In genomic region chr3:194395201-194395600, GRCh38 we compare ENCODE assay signal across 9 cellular contexts. TPM values are rescaled to one million over a fixed set of nuclear protein-coding genes. Genes with fewer than 3 reads are reported as not detected.
DNase-seq lines count a peak whose midpoint lies in the region; ATAC-seq and TF ChIP-seq lines count a peak whose summit lies in the region.
"Had no signal": no experiment of that assay in that cellular context is flagged by ENCODE, and none has a peak within 500 bp of the region (broad histone marks: within the 10 kb centered on the region; RNA-seq: fewer than 3 reads in every experiment).

No MANE protein-coding gene starts in this region.

- H3K36me3 ChIP-seq in neural progenitor cell: no peaks in the 10 kb centered on the region

- H3K4me3 Mint-ChIP-seq in stimulated activated naive CD8-positive, alpha-beta T cell treated with anti-CD3 and anti-CD28 coated beads, Interleukin-15, Interleukin-2, amounts not matched to agents 100 ng/mL and 50 ng/mL, for 24 hours: no peak overlapping the region
- no peak overlapping the region for H3K4me3 Mint-ChIP-seq in neural progenitor cell
- H3K4me3 Mint-ChIP-seq in chondrocyte (ENCODE audit: unreplicated experiment): no peak overlapping the region

- H3K27me3 ChIP-seq in neural progenitor cell: peaks cover 56% of the 10 kb centered on the region

- peaks cover 16% of the 10 kb centered on the region for H3F3A ChIP-seq in neural progenitor cell (ENCODE audit: low read depth)

- peaks cover 53% of the 10 kb centered on the region for H3K4me1 Mint-ChIP-seq in stimulated activated naive CD8-positive, alpha-beta T cell treated with anti-CD3 and anti-CD28 coated beads, Interleukin-15, Interleukin-2, amounts not matched to agents 100 ng/mL and 50 ng/mL, for 24 hours (ENCODE audit: low read depth)
- H3K4me1 Mint-ChIP-seq in neural progenitor cell: peaks cover 16% of the 10 kb centered on the region
- peaks cover 3% of the 10 kb centered on the region for H3K4me1 Mint-ChIP-seq in chondrocyte (ENCODE audit: low read depth)

- no peak overlapping the region for H3K9ac ChIP-seq in neural progenitor cell

- no peaks in the 10 kb centered on the region for H3K36me3 Mint-ChIP-seq in stimulated activated naive CD8-positive, alpha-beta T cell treated with anti-CD3 and anti-CD28 coated beads, Interleukin-15, Interleukin-2, amounts not matched to agents 100 ng/mL and 50 ng/mL, for 24 hours (ENCODE audit: low read depth)
- H3K36me3 Mint-ChIP-seq in neural progenitor cell: peaks cover 2% of the 10 kb centered on the region
- H3K36me3 Mint-ChIP-seq in chondrocyte (ENCODE audit: low read depth): peaks cover 6% of the 10 kb centered on the region

- ATAC-seq in stimulated activated naive CD8-positive, alpha-beta T cell treated with anti-CD3 and anti-CD28 coated beads, Interleukin-15, Interleukin-2, amounts not matched to agents 100 U/mL and 50 U/mL, for 24 hours: no peak
- no peak for ATAC-seq in GM18858 (IDR thresholded peaks at IDR 0.05; ENCODE audit: unreplicated experiment)

- H3K4me1 ChIP-seq in neural progenitor cell: peaks cover 8% of the 10 kb centered on the region

- no peak for TF ChIP-seq CTCF in fibroblast of villous mesenchyme (IDR thresholded peaks at IDR 0.05; ENCODE audit: insufficient read depth, low read depth, low read length)
- no peak for TF ChIP-seq CTCF in neural progenitor cell (IDR thresholded peaks at IDR 0.05)
- TF ChIP-seq CTCF in chondrocyte (IDR thresholded peaks at IDR 0.05): no peak

- no peak overlapping the region for H3K27ac ChIP-seq in neural progenitor cell

- no peak overlapping the region for H2AFZ ChIP-seq in neural progenitor cell (replicated peaks)

- H3K4me2 ChIP-seq in neural progenitor cell: no peak overlapping the region

- DNase-seq in stimulated activated naive CD8-positive, alpha-beta T cell treated with anti-CD3 and anti-CD28 coated beads, Interleukin-15, Interleukin-2, amounts not matched to agents 100 U/mL and 50 U/mL, for 24 hours: no peak
- DNase-seq in RKO (ENCODE audit: low spot score) (peak; percentile 27), fibroblast of villous mesenchyme (ENCODE audit: low read depth) (peak; percentile 76), neural progenitor cell (ENCODE audit: low spot score) (no peak), NOMO-1 (lab: John Stamatoyannopoulos, UW; ENCODE audit: unreplicated experiment in 2 of 2) (no peak), chondrocyte (ENCODE audit: low spot score) (no peak)
- DNase-seq: Karpas-422 had no signal

- H3K4me3 ChIP-seq in fibroblast of villous mesenchyme (ENCODE audit: low read depth, low read length): no peak overlapping the region
- no peak overlapping the region for H3K4me3 ChIP-seq in neural progenitor cell

- H3K9me3 Mint-ChIP-seq in stimulated activated naive CD8-positive, alpha-beta T cell treated with anti-CD3 and anti-CD28 coated beads, Interleukin-15, Interleukin-2, amounts not matched to agents 100 ng/mL and 50 ng/mL, for 24 hours: peaks cover 11% of the 10 kb centered on the region
- peaks cover 12% of the 10 kb centered on the region for H3K9me3 Mint-ChIP-seq in neural progenitor cell
- H3K9me3 Mint-ChIP-seq in chondrocyte (ENCODE audit: low read depth): peaks cover 12% of the 10 kb centered on the region

- H3K9me3 ChIP-seq in neural progenitor cell (ENCODE audit: low read depth): no peaks in the 10 kb centered on the region

- peak overlapping the region; percentile 53 for H3K27ac Mint-ChIP-seq in stimulated activated naive CD8-positive, alpha-beta T cell treated with anti-CD3 and anti-CD28 coated beads, Interleukin-15, Interleukin-2, amounts not matched to agents 100 ng/mL and 50 ng/mL, for 24 hours
- H3K27ac Mint-ChIP-seq in neural progenitor cell (no peak overlapping the region), chondrocyte (ENCODE audit: unreplicated experiment) (no peak overlapping the region)

- peaks cover 22% of the 10 kb centered on the region for H3K27me3 Mint-ChIP-seq in stimulated activated naive CD8-positive, alpha-beta T cell treated with anti-CD3 and anti-CD28 coated beads, Interleukin-15, Interleukin-2, amounts not matched to agents 100 ng/mL and 50 ng/mL, for 24 hours
- H3K27me3 Mint-ChIP-seq in neural progenitor cell (ENCODE audit: insufficient read depth, low read depth) (peaks cover 8% of the 10 kb centered on the region), chondrocyte (ENCODE audit: low read depth) (peaks cover 5% of the 10 kb centered on the region)

- H3K79me2 ChIP-seq in neural progenitor cell (ENCODE audit: low read depth): no peaks in the 10 kb centered on the region

- H4K20me1 ChIP-seq in neural progenitor cell (ENCODE audit: low read depth): no peaks in the 10 kb centered on the region

RNA-seq across cellular contexts. Expression of gene GP5, which starts 3.9 kb away (rescaled TPM):
- total RNA-seq in fibroblast of villous mesenchyme (0.32 TPM in 1 of 2 replicates, not detected in the other), neural progenitor cell (ENCODE audit: low replicate concordance) (0.03 TPM in 1 of 2 replicates, not detected in the other), chondrocyte (0.28 TPM in 1 of 3 replicates, not detected in the others)

RNA-seq across cellular contexts. Expression of gene LRRC15, which starts 25.7 kb away (rescaled TPM):
- total RNA-seq in fibroblast of villous mesenchyme: 0.43 and 3.9 TPM in 2 replicates
- not detected in 2 replicates for total RNA-seq in neural progenitor cell (ENCODE audit: low replicate concordance)
- 0.18 to 1.7 TPM (median 0.22 TPM) in 3 replicates for total RNA-seq in chondrocyte

RNA-seq across cellular contexts. Expression of gene CPN2, which starts 44.1 kb away (rescaled TPM):
- total RNA-seq in fibroblast of villous mesenchyme (not detected in 2 replicates), neural progenitor cell (ENCODE audit: low replicate concordance) (not detected in 2 replicates), chondrocyte (not detected in 3 replicates)

Comparison
In these comparisons a context has a peak if more than half of its experiments do, and no peak if none do; other contexts are left out.
1. DNase-seq: peak in RKO (single experiment) and fibroblast of villous mesenchyme (single experiment); none in stimulated activated naive CD8-positive, alpha-beta T cell treated with anti-CD3 and anti-CD28 coated beads, Interleukin-15, Interleukin-2, amounts not matched to agents 100 U/mL and 50 U/mL, for 24 hours (single experiment), neural progenitor cell (single experiment), NOMO-1 (0 of 2) and chondrocyte (single experiment).